8 cellular contexts compared by ENCODE assay signal in genomic region chr10:15096661-15097010, GRCh38. TPM values are rescaled to one million over a fixed set of nuclear protein-coding genes. Genes with fewer than 3 reads are reported as not detected.
DNase-seq lines count a peak whose midpoint lies in the region; ATAC-seq, FAIRE-seq and TF ChIP-seq lines count a peak whose summit lies in the region.

No MANE protein-coding gene starts in this region.

- CTCF ChIA-PET in H1 (lab: Charles Lee; ENCODE audit: partially characterized antibody): no interaction called here

- peaks cover 0 to 7% (median 4%) of the 10 kb centered on the region in 4 experiments; a peak in 3 of 8 replicates for H3K36me3 ChIP-seq in H1 (ENCODE audit: control insufficient read depth in 2 of 4, insufficient read depth in 4 of 4, low read length in 3 of 4)
- H3K36me3 ChIP-seq in neuron (ENCODE audit: insufficient read depth, low read length): peaks cover 3% of the 10 kb centered on the region

- H3K14ac ChIP-seq in H1 (ENCODE audit: insufficient read length): no peak overlapping the region

- H3K79me2 ChIP-seq in H1 (ENCODE audit: control insufficient read depth in 1 of 2, insufficient read depth in 2 of 2, low read length in 2 of 2): peaks cover 7 to 37% of the 10 kb centered on the region in 2 experiments; a peak in 3 of 4 replicates

- H2BK15ac ChIP-seq in H1 (ENCODE audit: low read length): no peak overlapping the region

- no peak overlapping the region for H3K56ac ChIP-seq in H1 (replicated peaks; ENCODE audit: insufficient read length, low read depth, low read length)

- no peak overlapping the region for H3K27ac ChIP-seq in H1 (ENCODE audit: low read depth, low read length)

- no peak for TF ChIP-seq EP300 in H1 (IDR thresholded peaks at IDR 0.05; ENCODE audit: borderline replicate concordance in 1 of 2, low read depth in 2 of 2, low read length in 2 of 2)

- TF ChIP-seq POLR2A in H1 (IDR thresholded peaks at IDR 0.05; ENCODE audit: control extremely low read depth in 1 of 2, low read depth in 2 of 2, low read length in 2 of 2): no peak
- no peak for TF ChIP-seq POLR2A in GM12891 (IDR thresholded peaks at IDR 0.05; ENCODE audit: low read depth, low read length)

- H3K9me3 ChIP-seq in H1 (ENCODE audit: insufficient read depth in 2 of 2, low read depth in 1 of 2, low read length in 1 of 2): no peaks in the 10 kb centered on the region
- H3K9me3 ChIP-seq in neuron (ENCODE audit: low read length): peaks cover 3% of the 10 kb centered on the region

- H2BK20ac ChIP-seq in H1 (ENCODE audit: low read length): no peak overlapping the region

- peaks cover 9% of the 10 kb centered on the region for H3K23me2 ChIP-seq in H1 (ENCODE audit: low read depth, low read length)

- H3K18ac ChIP-seq in H1 (ENCODE audit: extremely low read depth, low read length): no peak overlapping the region

- H3K4me2 ChIP-seq in H1 (ENCODE audit: insufficient read depth in 1 of 2, low read depth in 2 of 2, low read length in 2 of 2): peak overlapping the region; percentile 80 to 96

- peak overlapping the region; percentile 96 for H2AFZ ChIP-seq in H1 (ENCODE audit: low read length)
- peak overlapping the region; percentile 77 for H2AFZ ChIP-seq in neuron (ENCODE audit: low read depth, low read length)

- TF ChIP-seq RAD21 in H1 (IDR thresholded peaks at IDR 0.05 in 1 of 2, conservative IDR thresholded peaks at IDR 0.05 in 1 of 2; ENCODE audit: low read depth in 2 of 2, low read length in 2 of 2): 0 out of 4 replicates have a peak, but pooled peaks of 1 of the 2 experiments have one; percentile 1

- H4K20me1 ChIP-seq in H1 (replicated peaks in 1 of 2; ENCODE audit: control insufficient read depth in 1 of 2, insufficient read depth in 2 of 2, low read length in 2 of 2): peaks cover 2 to 3% of the 10 kb centered on the region in 2 experiments

- DNase-seq in AG09309 (ENCODE audit: low read depth) (no peak), LNCaP clone FGC (ENCODE audit: low read depth) (no peak), H1 (ENCODE audit: low read depth in 1 of 2, low spot score in 2 of 2) (no peak), KBM-7 (no peak), GM12891 (ENCODE audit: insufficient read length, low spot score) (no peak)
- DNase-seq in activated CD4-positive, alpha-beta T cell treated with anti-CD3 and anti-CD28 coated beads, Interleukin-2, amount 50 U/mL, for 48 hours: no peak

- H2BK120ac ChIP-seq in H1 (replicated peaks; ENCODE audit: low read depth, low read length): no peak overlapping the region

- ATAC-seq in GM21390 (IDR thresholded peaks at IDR 0.05; ENCODE audit: unreplicated experiment): peak; percentile 14

- 5% methylated on average over 11 of the region's 11 CpGs; no CpG with 5 or more reads in 1 of the 2 experiments for WGBS in H1 (ENCODE audit: extremely low coverage in 1 of 2, insufficient coverage in 1 of 2, insufficient read length in 1 of 2, insufficient replicate concordance in 2 of 2, low coverage in 1 of 2, low lambda C conversion rate in 2 of 2, missing lambda C conversion rate in 1 of 2), 2 experiments

- H3K79me1 ChIP-seq in H1 (ENCODE audit: low read depth, low read length): peaks cover 10% of the 10 kb centered on the region

- H2BK5ac ChIP-seq in H1 (ENCODE audit: low read depth, low read length): no peak overlapping the region

- peaks cover 0 to 5% (median 2%) of the 10 kb centered on the region in 4 experiments; a peak in 2 of 7 replicates for H3K4me1 ChIP-seq in H1 (replicated peaks in 1 of 4; ENCODE audit: control insufficient read depth in 3 of 4, insufficient read depth in 4 of 4, low read length in 3 of 4)
- H3K4me1 ChIP-seq in neuron (ENCODE audit: insufficient read depth, low read length): peaks cover 9% of the 10 kb centered on the region

- H3K4me3 ChIP-seq in AG09309 (ENCODE audit: control insufficient read depth, low read depth, low read length): peak overlapping the region; percentile 61
- peak overlapping the region; percentile 92 for H3K4me3 ChIP-seq in LNCaP clone FGC (ENCODE audit: low read depth, low read length)
- peak overlapping the region; percentile 72 to 83 (median 74) for H3K4me3 ChIP-seq in H1 (ENCODE audit: extremely low read depth in 1 of 4, insufficient read depth in 2 of 4, low read depth in 3 of 4, low read length in 4 of 4)
- H3K4me3 ChIP-seq in neuron (ENCODE audit: low read length): peak overlapping the region; percentile 65

- FAIRE-seq in H1 (lab: Jason Lieb, UNC) (no peak), GM12891 (lab: Jason Lieb, UNC) (no peak)

- H3K27me3 ChIP-seq in H1 (replicated peaks in 1 of 4; ENCODE audit: control insufficient read depth in 3 of 4, extremely low read depth in 1 of 4, insufficient read depth in 3 of 4, low read length in 3 of 4) (no peaks in the 10 kb centered on the region; a peak in 1 of 7 replicates), neuron (ENCODE audit: insufficient read depth, low read length) (no peaks in the 10 kb centered on the region)

- no peak overlapping the region for H4K5ac ChIP-seq in H1 (ENCODE audit: insufficient read length, low read depth, low read length)

- in situ Hi-C loops in KBM-7 (cut with MboI; ENCODE audit: low pct_unique_long_range_greater_than_20kb, low sequenced_read_pairs): no loop called here

- no peak overlapping the region for H3K4ac ChIP-seq in H1 (replicated peaks; ENCODE audit: insufficient read length, low read depth, low read length)

- POLR2A ChIA-PET in H1 (lab: Charles Lee; ENCODE audit: partially characterized antibody): no interaction called here

- H3K9ac ChIP-seq in H1 (replicated peaks in 1 of 4; ENCODE audit: extremely low read depth in 1 of 4, low read depth in 3 of 4, low read length in 3 of 4): peak overlapping the region in 3 of 4 experiments; percentile 56 to 96 (median 96); a peak in 5 of 7 replicates

- no peak overlapping the region for H4K91ac ChIP-seq in H1 (replicated peaks; ENCODE audit: insufficient read length, low read length)

- TF ChIP-seq CTCF in AG09309 (IDR thresholded peaks at IDR 0.05; ENCODE audit: control insufficient read depth, insufficient read depth, low read depth, low read length, missing control alignments): no peak
- no peak for TF ChIP-seq CTCF in LNCaP clone FGC (IDR thresholded peaks at IDR 0.05; ENCODE audit: control insufficient read depth, extremely low read depth, insufficient read depth)
- no peak for TF ChIP-seq CTCF in H1 (IDR thresholded peaks at IDR 0.05; ENCODE audit: control extremely low read depth in 1 of 3, insufficient read depth in 1 of 3, low read depth in 1 of 3, low read length in 3 of 3)

- H3K23ac ChIP-seq in H1 (ENCODE audit: insufficient read length): no peak overlapping the region

- no peak overlapping the region for H2AK5ac ChIP-seq in H1 (ENCODE audit: low read depth, low read length)

- no peak overlapping the region for H4K8ac ChIP-seq in H1 (ENCODE audit: extremely low read depth, insufficient read depth, low read length)

- H2BK12ac ChIP-seq in H1 (ENCODE audit: low read depth, low read length): no peak overlapping the region

TF ChIP-seq in H1, 55 proteins besides CTCF, POLR2A, EP300 and RAD21:
- peak; percentile 78 for TF ChIP-seq SAP30 (IDR thresholded peaks at IDR 0.05; ENCODE audit: insufficient read depth, insufficient replicate concordance, low read length)
- TF ChIP-seq RXRA (IDR thresholded peaks at IDR 0.05; ENCODE audit: insufficient read depth, low read depth, low read length): no peak
- no peak for TF ChIP-seq CTBP2 (IDR thresholded peaks at IDR 0.05; ENCODE audit: borderline replicate concordance, insufficient read depth, insufficient read length, low read length)

TF ChIP-seq in GM12891, 5 proteins besides CTCF, POLR2A, EP300 and RAD21:
- TF ChIP-seq POU2F2 (IDR thresholded peaks at IDR 0.05; ENCODE audit: low read depth, low read length): no peak
- no peak for TF ChIP-seq POLR2AphosphoS5 (IDR thresholded peaks at IDR 0.05; ENCODE audit: low read depth, low read length)
- TF ChIP-seq TAF1 (IDR thresholded peaks at IDR 0.05; ENCODE audit: low read depth, low read length): no peak
- no peak for TF ChIP-seq PAX5 (IDR thresholded peaks at IDR 0.05; ENCODE audit: insufficient read depth, low read length, severe bottlenecking)
- no peak for TF ChIP-seq SPI1 (IDR thresholded peaks at IDR 0.05; ENCODE audit: low read depth, low read length)

RNA-seq across cellular contexts. Expression of gene RPP38, which starts 0.5 kb away (rescaled TPM):
- 21.9 and 23.3 TPM in 2 replicates for total RNA-seq in H1 (2021; fragmentation: NEBNext Ultra II Directional; extraction: Animal tissue kit (Norgen Biotek cat#: 25700))
- polyA plus RNA-seq in H1 (2011; rRNA removed): 17.4 and 20.8 TPM in 2 replicates
- 26.8 TPM for polyA plus RNA-seq in H1 (2011; cell fraction: cytosol; rRNA removed)
- polyA plus RNA-seq in H1 (2011; cell fraction: nucleus; rRNA removed): 17.7 TPM
- 23.0 to 24.6 TPM (median 23.8 TPM) in 4 replicates for polyA plus RNA-seq in H1 (2012, experiment 1 of 2)
- 14.9 TPM for polyA plus RNA-seq in H1 (2012, experiment 2 of 2)
- polyA plus RNA-seq in H1 (2013, experiment 1 of 2): 22.9 TPM
- 23.4 TPM for polyA plus RNA-seq in H1 (2013, experiment 2 of 2)
- polyA minus RNA-seq in H1 (2011; rRNA and poly(A)+ RNA removed): 11.6 and 20.0 TPM in 2 replicates
- polyA minus RNA-seq in H1 (2011; cell fraction: cytosol; rRNA and poly(A)+ RNA removed): 9.3 TPM
- polyA minus RNA-seq in H1 (2011; cell fraction: nucleus; rRNA and poly(A)+ RNA removed): 13.5 TPM
- 18.8 TPM for polyA plus RNA-seq in GM12891 (2012; ENCODE audit: low read depth, missing spikeins)

RNA-seq across cellular contexts. Expression of gene ACBD7, which starts 8.1 kb away (rescaled TPM):
- 17.8 and 19.6 TPM in 2 replicates for total RNA-seq in H1 (2021; fragmentation: NEBNext Ultra II Directional; extraction: Animal tissue kit (Norgen Biotek cat#: 25700))
- polyA plus RNA-seq in H1 (2011; rRNA removed): 9.0 and 11.5 TPM in 2 replicates
- polyA plus RNA-seq in H1 (2011; cell fraction: cytosol; rRNA removed): 11.2 TPM
- polyA plus RNA-seq in H1 (2011; cell fraction: nucleus; rRNA removed): 4.1 TPM
- 10.2 to 15.5 TPM (median 14.2 TPM) in 4 replicates for polyA plus RNA-seq in H1 (2012, experiment 1 of 2)
- polyA plus RNA-seq in H1 (2012, experiment 2 of 2): 3.6 TPM
- 5.3 TPM for polyA plus RNA-seq in H1 (2013, experiment 1 of 2)
- 4.6 TPM for polyA plus RNA-seq in H1 (2013, experiment 2 of 2)
- 5.1 and 7.2 TPM in 2 replicates for polyA minus RNA-seq in H1 (2011; rRNA and poly(A)+ RNA removed)
- 9.2 TPM for polyA minus RNA-seq in H1 (2011; cell fraction: cytosol; rRNA and poly(A)+ RNA removed)
- 5.8 TPM for polyA minus RNA-seq in H1 (2011; cell fraction: nucleus; rRNA and poly(A)+ RNA removed)
- 0.41 TPM for polyA plus RNA-seq in GM12891 (2012; ENCODE audit: low read depth, missing spikeins)

RNA-seq across cellular contexts. Expression of gene OLAH, which starts 52.9 kb away (rescaled TPM):
- not detected in 2 replicates for total RNA-seq in H1 (2021; fragmentation: NEBNext Ultra II Directional; extraction: Animal tissue kit (Norgen Biotek cat#: 25700))
- not detected in 2 replicates for polyA plus RNA-seq in H1 (2011; rRNA removed)
- not detected for polyA plus RNA-seq in H1 (2011; cell fraction: cytosol; rRNA removed)
- not detected for polyA plus RNA-seq in H1 (2011; cell fraction: nucleus; rRNA removed)
- polyA plus RNA-seq in H1 (2012, experiment 1 of 2): not detected in 4 replicates
- polyA plus RNA-seq in H1 (2012, experiment 2 of 2): not detected
- 0.04 TPM for polyA plus RNA-seq in H1 (2013, experiment 1 of 2)
- polyA plus RNA-seq in H1 (2013, experiment 2 of 2): 0.07 TPM
- not detected in 2 replicates for polyA minus RNA-seq in H1 (2011; rRNA and poly(A)+ RNA removed)
- polyA minus RNA-seq in H1 (2011; cell fraction: cytosol; rRNA and poly(A)+ RNA removed): not detected
- polyA minus RNA-seq in H1 (2011; cell fraction: nucleus; rRNA and poly(A)+ RNA removed): not detected
- 0.26 TPM for polyA plus RNA-seq in GM12891 (2012; ENCODE audit: low read depth, missing spikeins)
